Comparison of ENCODE assay signal across 1 cellular context in genomic region chr6:169167581-169168301, GRCh38.
A peak's percentile ranks its signal among the peaks of the same experiment; 100 is the strongest.
TF ChIP-seq lines count a peak whose summit lies in the region.

No MANE protein-coding gene starts in this region.

TF ChIP-seq in HEK293T, 16 proteins besides CTCF, POLR2A, EP300 and RAD21:
- peak; percentile 28; the same call in 1 of the 2 replicates for TF ChIP-seq PKNOX1 (IDR thresholded peaks at IDR 0.05)
- TF ChIP-seq FOXA1 (IDR thresholded peaks at IDR 0.05), result no peak
- no peak for TF ChIP-seq HDGF (IDR thresholded peaks at IDR 0.05; ENCODE audit: borderline replicate concordance)
TF ChIP-seq in HEK293T: peak in this region for 1.
